Comparison of ENCODE assay signal across 36 cellular contexts in genomic region chr15:91841861-91842260, GRCh38. TPM values are rescaled to one million over a fixed set of nuclear protein-coding genes. Genes with fewer than 3 reads are reported as not detected.
A peak's percentile ranks its signal among the peaks of the same experiment; 100 is the strongest.
DNase-seq lines count a peak whose midpoint lies in the region; ATAC-seq, FAIRE-seq and TF ChIP-seq lines count a peak whose summit lies in the region.
"Had no signal": no experiment of that assay in that cellular context is flagged by ENCODE, and none has a peak within 500 bp of the region (broad histone marks: within the 10 kb centered on the region; RNA-seq: fewer than 3 reads in every experiment).

No MANE protein-coding gene starts in this region.

- H3K36me3 ChIP-seq in HEK293 (ENCODE audit: control insufficient read depth in 2 of 2, insufficient read depth in 1 of 2, low read length in 2 of 2), result no peaks in the 10 kb centered on the region
- no peaks in the 10 kb centered on the region for H3K36me3 ChIP-seq in K562 (ENCODE audit: control insufficient read depth, insufficient read depth, low read length)
- no peaks in the 10 kb centered on the region for H3K36me3 ChIP-seq in esophagus muscularis mucosa
- H3K36me3 ChIP-seq in pancreas, result no peaks in the 10 kb centered on the region
- H3K36me3 ChIP-seq: BE2C; BLaER1; BLaER1 treated with 17β-estradiol and CSF1 and Interleukin-3, amounts not matched to agents 10 nM and 100 nM had no signal

- no peak for ATAC-seq in K562
- ATAC-seq in pancreas, result no peak
- ATAC-seq in activated T-helper 17 cell treated with anti-CD3 and anti-CD28 coated beads, Interleukin-2, amount 50 U/mL, for 72 hours (replicated peaks), result no peak
- no peak for ATAC-seq in GM18511 (IDR thresholded peaks at IDR 0.05; ENCODE audit: unreplicated experiment)
- ATAC-seq: A549; CD8-positive, alpha-beta T cell had no signal

- no TSS peak for BruUV-seq in K562 (replicated peaks; lab: Mats Ljungman, UMichigan)

- no peak for TF ChIP-seq POLR2A in K562 (conservative IDR thresholded peaks at IDR 0.05)
- no peak for TF ChIP-seq POLR2A in esophagus muscularis mucosa (IDR thresholded peaks at IDR 0.05; ENCODE audit: low read depth)

- no peaks in the 10 kb centered on the region for H4K20me1 ChIP-seq in K562 (replicated peaks; ENCODE audit: control insufficient read depth, insufficient read depth, low read length)
- H4K20me1 ChIP-seq: BLaER1; BLaER1 treated with 17β-estradiol and CSF1 and Interleukin-3, amounts not matched to agents 10 nM and 100 nM had no signal

- H3K27ac ChIP-seq in HEK293 (ENCODE audit: extremely low read depth, low read depth, low read length) (no peak overlapping the region), K562 (ENCODE audit: extremely low read depth, low read depth, low read length) (no peak overlapping the region), esophagus muscularis mucosa (replicated peaks in 1 of 4) (no peak overlapping the region), pancreas (no peak overlapping the region)
- H3K27ac ChIP-seq: 22Rv1; A549; BLaER1; BLaER1 treated with 17β-estradiol and CSF1 and Interleukin-3, amounts not matched to agents 10 nM and 100 nM; C4-2B had no signal

- in situ Hi-C loops in K562 (cut with MboI), result no loop called here

- H3K9me3 ChIP-seq in HEK293 (ENCODE audit: control insufficient read depth, insufficient read depth, low read depth, low read length) (no peaks in the 10 kb centered on the region), K562 (replicated peaks; ENCODE audit: control insufficient read depth, insufficient read depth, low read depth, low read length) (no peaks in the 10 kb centered on the region), esophagus muscularis mucosa (peaks cover 0 to 3% (median 0%) of the 10 kb centered on the region in 4 donors), pancreas (peaks cover 0 to 3% (median 0%) of the 10 kb centered on the region in 4 donors)
- H3K9me3 ChIP-seq: BE2C, Caco-2 had no signal

- 10% methylated on average over 3 of the region's 3 CpGs for WGBS in K562 (ENCODE audit: insufficient coverage, low coverage, missing lambda C conversion rate)
- 85% methylated on average over 3 of the region's 3 CpGs for WGBS in esophagus muscularis mucosa
- 67 to 74% methylated on average over 3 of the region's 3 CpGs for WGBS in pancreas, 2 donors

- H3K9me1 ChIP-seq in K562 (ENCODE audit: control insufficient read depth, insufficient read depth, low read length), result no peaks in the 10 kb centered on the region

- no peaks in the 10 kb centered on the region for H3K36me3 Mint-ChIP-seq in activated T-helper 17 cell treated with anti-CD3 and anti-CD28 coated beads, Interleukin-2, amount 50 U/mL, for 72 hours (ENCODE audit: low read depth)
- H3K36me3 Mint-ChIP-seq: CD14-positive monocyte; CD4-positive, CD25-positive, alpha-beta regulatory T cell; CD8-positive, alpha-beta memory T cell; CD8-positive, alpha-beta T cell had no signal

- peaks cover 17% of the 10 kb centered on the region for H3K27me3 Mint-ChIP-seq in activated T-helper 17 cell treated with anti-CD3 and anti-CD28 coated beads, Interleukin-2, amount 50 U/mL, for 72 hours

- no peak for TF ChIP-seq EP300 in K562 (IDR thresholded peaks at IDR 0.05; ENCODE audit: low read length)
- no peak for TF ChIP-seq EP300 in esophagus muscularis mucosa (IDR thresholded peaks at IDR 0.05)

- H3K4me1 ChIP-seq in HEK293 (ENCODE audit: control insufficient read depth, insufficient read depth, low read length) (no peaks in the 10 kb centered on the region), K562 (replicated peaks in 1 of 2; ENCODE audit: control insufficient read depth in 2 of 2, insufficient read depth in 2 of 2, low read length in 2 of 2) (no peaks in the 10 kb centered on the region), esophagus muscularis mucosa (no peaks in the 10 kb centered on the region), pancreas (no peaks in the 10 kb centered on the region)
- H3K4me1 ChIP-seq: A549; BE2C; BLaER1; BLaER1 treated with 17β-estradiol and CSF1 and Interleukin-3, amounts not matched to agents 10 nM and 100 nM; Caco-2 had no signal

- no peak for FAIRE-seq in K562 (lab: Jason Lieb, UNC)
- peak; percentile 39 for FAIRE-seq in pancreas (lab: Jason Lieb, UNC)
- FAIRE-seq: D721Med had no signal

- no peak for TF ChIP-seq RAD21 in K562 (CRISPR knock-in tag; conservative IDR thresholded peaks at IDR 0.05 in 1 of 2, IDR thresholded peaks at IDR 0.05 in 1 of 2)

- H3K4me2 ChIP-seq in K562 (ENCODE audit: insufficient read depth, low read length), result no peak overlapping the region
- H3K4me2 ChIP-seq: A549; BLaER1; BLaER1 treated with 17β-estradiol and CSF1 and Interleukin-3, amounts not matched to agents 10 nM and 100 nM had no signal

- H3K27ac Mint-ChIP-seq in activated T-helper 17 cell treated with anti-CD3 and anti-CD28 coated beads, Interleukin-2, amount 50 U/mL, for 72 hours, result no peak overlapping the region
- H3K27ac Mint-ChIP-seq: B cell; CD14-positive monocyte; CD4-positive, alpha-beta memory T cell; CD4-positive, alpha-beta T cell; CD4-positive, CD25-positive, alpha-beta regulatory T cell; CD8-positive, alpha-beta memory T cell; CD8-positive, alpha-beta T cell had no signal

- no peaks in the 10 kb centered on the region for H3K79me2 ChIP-seq in K562 (ENCODE audit: control insufficient read depth, insufficient read depth, low read length)

- no peak overlapping the region for H3K9ac ChIP-seq in K562 (ENCODE audit: insufficient read depth in 1 of 2, low read depth in 2 of 2, low read length in 2 of 2)
- H3K9ac ChIP-seq: BLaER1; BLaER1 treated with 17β-estradiol and CSF1 and Interleukin-3, amounts not matched to agents 10 nM and 100 nM had no signal

- CTCF ChIA-PET in HEK293 (lab: Yijun Ruan, JAX) (no interaction called here), K562 (lab: Yijun Ruan, JAX; ENCODE audit: low intra/inter-chr PET ratio) (no interaction called here)

- TF ChIP-seq CTCF in HEK293 (tag by site-specific recombination; IDR thresholded peaks at IDR 0.05) (no peak), K562 (IDR thresholded peaks at IDR 0.05 in 2 of 3, conservative IDR thresholded peaks at IDR 0.05 in 1 of 3; ENCODE audit: insufficient read depth in 2 of 3, low read depth in 1 of 3, low read length in 3 of 3) (no peak), esophagus muscularis mucosa (IDR thresholded peaks at IDR 0.05) (no peak), pancreas (IDR thresholded peaks at IDR 0.05) (no peak)

- H3K27me3 ChIP-seq in K562 (ENCODE audit: control insufficient read depth in 2 of 2, insufficient read depth in 2 of 2, low read length in 2 of 2) (no peaks in the 10 kb centered on the region), esophagus muscularis mucosa (no peaks in the 10 kb centered on the region), pancreas (peaks cover 0 to 4% (median 0%) of the 10 kb centered on the region in 4 donors)
- H3K27me3 ChIP-seq: BE2C; BLaER1; BLaER1 treated with 17β-estradiol and CSF1 and Interleukin-3, amounts not matched to agents 10 nM and 100 nM had no signal

- no peaks in the 10 kb centered on the region for H3K9me3 Mint-ChIP-seq in activated T-helper 17 cell treated with anti-CD3 and anti-CD28 coated beads, Interleukin-2, amount 50 U/mL, for 72 hours
- H3K9me3 Mint-ChIP-seq: CD4-positive, alpha-beta T cell; CD8-positive, alpha-beta T cell had no signal

- H3K4me1 Mint-ChIP-seq in activated T-helper 17 cell treated with anti-CD3 and anti-CD28 coated beads, Interleukin-2, amount 50 U/mL, for 72 hours, result peaks cover 4% of the 10 kb centered on the region
- H3K4me1 Mint-ChIP-seq: B cell; CD14-positive monocyte; CD4-positive, alpha-beta memory T cell; CD4-positive, CD25-positive, alpha-beta regulatory T cell; CD8-positive, alpha-beta memory T cell had no signal

- no peak overlapping the region for H3K4me3 Mint-ChIP-seq in activated T-helper 17 cell treated with anti-CD3 and anti-CD28 coated beads, Interleukin-2, amount 50 U/mL, for 72 hours
- H3K4me3 Mint-ChIP-seq: B cell; CD14-positive monocyte; CD4-positive, alpha-beta memory T cell; CD4-positive, alpha-beta T cell; CD4-positive, CD25-positive, alpha-beta regulatory T cell; CD8-positive, alpha-beta memory T cell; CD8-positive, alpha-beta T cell had no signal

- H3K4me3 ChIP-seq in HEK293 (ENCODE audit: low read depth, low read length) (no peak overlapping the region), K562 (no peak overlapping the region), esophagus muscularis mucosa (no peak overlapping the region), pancreas (no peak overlapping the region)
- H3K4me3 ChIP-seq: A549; BLaER1; BLaER1 treated with 17β-estradiol and CSF1 and Interleukin-3, amounts not matched to agents 10 nM and 100 nM had no signal

- POLR2A ChIA-PET in HEK293 (lab: Yijun Ruan, JAX) (no interaction called here), K562 (lab: Yijun Ruan, JAX) (no interaction called here)

- no peak overlapping the region for H2AFZ ChIP-seq in K562 (ENCODE audit: low read depth, low read length)

- DNase-seq in K562 (ENCODE audit: extremely low read depth in 1 of 4, low spot score in 3 of 4) (no peak), esophagus muscularis mucosa (ENCODE audit: extremely low spot score) (peak; percentile 3), pancreas (no peak), OCI-M2 (lab: John Stamatoyannopoulos, UW; ENCODE audit: unreplicated experiment) (no peak)
- DNase-seq in activated T-cell treated with anti-CD3 and anti-CD28 coated beads, Interleukin-2, amount 50 U/mL, for 48 hours, result no peak
- DNase-seq: 8988T; ACHN; AML-193; BE2C; C1 segment of cervical spinal cord; Caco-2; Calu3; CD4-positive, alpha-beta memory T cell; CD4-positive, alpha-beta T cell; CD4-positive, CD25-positive, alpha-beta regulatory T cell; CD8-positive, alpha-beta memory T cell; CD8-positive, alpha-beta T cell; COR-L47; DMS 273 treated with DMSO at 0.1 percent for 48 hours; DMS153; DMS53; DMS79; DMS79 treated with DMSO at 0.1 percent for 48 hours; DND-41; EL had no signal

- intact Hi-C loops in K562 (cut with micrococcal nuclease), result no loop called here
- intact Hi-C loops in esophagus muscularis mucosa (cut with DNase I), result no loop called here
- intact Hi-C loops in pancreas (cut with DNase I), result no loop called here

RNA-seq across cellular contexts. Expression of gene SLCO3A1, which starts 11.6 kb away (rescaled TPM):
- 0.25 TPM in 1 of 2 replicates, not detected in the other for total RNA-seq in K562 (2011; cell fraction: chromatin; rRNA removed; ENCODE audit: low replicate concordance)
- total RNA-seq in K562 (2011; cell fraction: nucleolus; rRNA removed), result 0.33 TPM in 1 of 2 replicates, not detected in the other
- 0.15 TPM in 1 of 2 replicates, not detected in the other for total RNA-seq in K562 (2011; cell fraction: nucleoplasm; rRNA removed)
- total RNA-seq in K562 (2014; rRNA removed) (0.09 TPM in 1 of 2 replicates, not detected in the other), K562 (2014; rRNA removed; fragmentation: Illumina TruSeq; extraction: Trizol) (not detected in 2 replicates), K562 (2015; rRNA removed; fragmentation: Illumina TruSeq; extraction: Trizol) (not detected in 2 replicates), K562 (2021) (0.25 and 0.84 TPM in 2 replicates), esophagus muscularis mucosa (10 to 100 TPM in 3 of 4 donors, 1 to 10 TPM in 1; 5.6 to 17.5 (median 12.3) TPM), pancreas (10 to 100 TPM in 1 of 6 donors, 1 to 10 TPM in 5; 3.4 to 15.5 (median 4.2) TPM)
- polyA plus RNA-seq in K562 (2011; rRNA removed) (0.01 and 0.08 TPM in 2 replicates), K562 (2014; fragmentation: Illumina TruSeq; extraction: Trizol) (0.03 and 0.22 TPM in 2 replicates), K562 (2014; fragmentation: Nextera tagmentation; extraction: Ambion mirVana) (under 1 TPM in 1 of 2 experiments, not detected in 1; 0.01 TPM), K562 (2014; rRNA removed) (0.61 TPM in 1 of 2 replicates, not detected in the other), pancreas (1 to 10 TPM; 8.6 to 9.4 TPM)
- polyA plus RNA-seq in K562 (2011; cell fraction: cytosol; rRNA removed), result 0.10 and 0.34 TPM in 2 replicates
- 0.04 and 0.09 TPM in 2 replicates for polyA plus RNA-seq in K562 (2011; cell fraction: nucleus; rRNA removed)
- 0.10 and 0.43 TPM in 2 replicates for polyA plus RNA-seq in K562 (2012)
- 0.03 TPM in 1 of 2 replicates, not detected in the other for polyA minus RNA-seq in K562 (2011; rRNA and poly(A)+ RNA removed)
- 0.36 TPM in 1 of 2 replicates, not detected in the other for polyA minus RNA-seq in K562 (2011; cell fraction: cytosol; rRNA and poly(A)+ RNA removed)
- polyA minus RNA-seq in K562 (2011; cell fraction: nucleus; rRNA and poly(A)+ RNA removed), result 0.13 TPM in 1 of 2 replicates, not detected in the other
- total RNA-seq in activated T-helper 17 cell treated with anti-CD3 and anti-CD28 coated beads, Interleukin-2, amount 50 U/mL, for 72 hours, result 10 to 100 TPM in 1 of 2 donors, 1 to 10 TPM in 1; 7.0 to 11.0 TPM
- total RNA-seq: Caco-2 had no signal

Comparison
In these comparisons a context has a peak if more than half of its experiments do, and no peak if none do; other contexts are left out.
1. Of the 44 proteins assayed by ChIP-seq in both K562 and HEK293: peak only in K562: none; only in HEK293: SETDB1; in both: none; in neither: 43.